ENCODE assay signal across 13 cellular contexts in genomic region chr12:19970116-19970515, GRCh38.
DNase-seq lines count a peak whose midpoint lies in the region; ATAC-seq, FAIRE-seq and TF ChIP-seq lines count a peak whose summit lies in the region.
"Had no signal": no experiment of that assay in that cellular context is flagged by ENCODE, and none has a peak within 500 bp of the region (broad histone marks: within the 10 kb centered on the region; RNA-seq: fewer than 3 reads in every experiment).

No MANE protein-coding gene starts in this region.

- TF ChIP-seq POLR2A in endothelial cell of umbilical vein (IDR thresholded peaks at IDR 0.05; ENCODE audit: low read depth, low read length): no peak

- POLR2A ChIA-PET in endothelial cell of umbilical vein (lab: Charles Lee): interaction anchor here (0.6 kb wide), 1 partner anchor 231 kb away, joined by 3 read pairs; no protein-coding TSS in a partner anchor

- H3K9ac ChIP-seq in endothelial cell of umbilical vein (replicated peaks; ENCODE audit: extremely low read depth, insufficient read depth, low read length) (peak overlapping the region; percentile 4), parathyroid adenoma (no peak overlapping the region)

- in situ Hi-C loops in HAP-1 (cut with MboI; ENCODE audit: low sequenced_read_pairs): no loop called here

- H3K4me1 Mint-ChIP-seq in activated CD4-positive, alpha-beta T cell treated with anti-CD3 and anti-CD28 coated beads, Interleukin-2, amount 10 ng/mL, durations not matched to agents 24 days and 14 days: no peaks in the 10 kb centered on the region

- H3K4me1 ChIP-seq in endothelial cell of umbilical vein (ENCODE audit: control insufficient read depth, extremely low read depth, insufficient read depth, low read length): peaks cover 31% of the 10 kb centered on the region
- H3K4me1 ChIP-seq in parathyroid adenoma: no peaks in the 10 kb centered on the region
- H3K4me1 ChIP-seq in HAP-1: no peaks in the 10 kb centered on the region
- H3K4me1 ChIP-seq: colonic mucosa had no signal

- peaks cover 4% of the 10 kb centered on the region for H3K9me3 Mint-ChIP-seq in activated CD4-positive, alpha-beta T cell treated with anti-CD3 and anti-CD28 coated beads, Interleukin-2, amount 10 ng/mL, durations not matched to agents 24 days and 14 days

- no peaks in the 10 kb centered on the region for H4K20me1 ChIP-seq in endothelial cell of umbilical vein (replicated peaks; ENCODE audit: control insufficient read depth, extremely low read depth, insufficient read depth, low read length)

- intact Hi-C loops in endothelial cell of umbilical vein (cut with micrococcal nuclease): loop anchor here (2.0 kb wide), 1 partner anchor 23 kb away; no protein-coding TSS in a partner anchor
- intact Hi-C loops in activated CD4-positive, alpha-beta T cell treated with anti-CD3 and anti-CD28 coated beads, Interleukin-2, amount 10 ng/mL, durations not matched to agents 24 days and 14 days (cut with micrococcal nuclease): no loop called here

- H2AFZ ChIP-seq in endothelial cell of umbilical vein (ENCODE audit: low read depth, low read length): no peak overlapping the region
- H2AFZ ChIP-seq in parathyroid adenoma: no peak overlapping the region

- H3K4me3 Mint-ChIP-seq in activated CD4-positive, alpha-beta T cell treated with anti-CD3 and anti-CD28 coated beads, Interleukin-2, amount 10 ng/mL, durations not matched to agents 24 days and 14 days: no peak overlapping the region

- no peaks in the 10 kb centered on the region for H3K27me3 Mint-ChIP-seq in activated CD4-positive, alpha-beta T cell treated with anti-CD3 and anti-CD28 coated beads, Interleukin-2, amount 10 ng/mL, durations not matched to agents 24 days and 14 days

- H3K27me3 ChIP-seq in endothelial cell of umbilical vein (ENCODE audit: control insufficient read depth in 2 of 2, insufficient read depth in 2 of 2, low read length in 2 of 2) (no peaks in the 10 kb centered on the region), parathyroid adenoma (ENCODE audit: control insufficient read depth, insufficient read depth, low read length) (no peaks in the 10 kb centered on the region), HAP-1 (ENCODE audit: low read depth) (no peaks in the 10 kb centered on the region)
- H3K27me3 ChIP-seq: colonic mucosa had no signal

- H3K27ac Mint-ChIP-seq in activated CD4-positive, alpha-beta T cell treated with anti-CD3 and anti-CD28 coated beads, Interleukin-2, amount 10 ng/mL, durations not matched to agents 24 days and 14 days: no peak overlapping the region

- ATAC-seq in HG02938 (IDR thresholded peaks at IDR 0.05; ENCODE audit: unreplicated experiment): no peak
- ATAC-seq: sciatic nerve had no signal

- no peak for FAIRE-seq in endothelial cell of umbilical vein (lab: Jason Lieb, UNC)

- dilution Hi-C loops in endothelial cell of umbilical vein (cut with MboI; ENCODE audit: extremely low pct_ligation_motif_present, low sequenced_read_pairs): no loop called here

- H3K9me3 ChIP-seq in endothelial cell of umbilical vein (replicated peaks; ENCODE audit: control insufficient read depth, insufficient read depth, low read length): no peaks in the 10 kb centered on the region
- no peaks in the 10 kb centered on the region for H3K9me3 ChIP-seq in parathyroid adenoma (ENCODE audit: control insufficient read depth, low read length)
- H3K9me3 ChIP-seq in HAP-1: no peaks in the 10 kb centered on the region
- H3K9me3 ChIP-seq: colonic mucosa had no signal

- CTCF ChIA-PET in endothelial cell of umbilical vein (lab: Charles Lee): interaction anchor here (0.7 to 1.9 kb wide), 7 partner anchors 12 to 407 kb away, joined by 3 to 7 read pairs (median 3); no protein-coding TSS in a partner anchor

- DNase-seq in DMS114 treated with DMSO at 0.1 percent for 48 hours (lab: John Stamatoyannopoulos, UW; ENCODE audit: unreplicated experiment) (peak; percentile 85), NCI-H446 treated with DMSO at 0.1 percent for 48 hours (lab: John Stamatoyannopoulos, UW) (peak; percentile 37), endothelial cell of umbilical vein (ENCODE audit: low read depth, low spot score) (no peak), HAP-1 (ENCODE audit: low spot score in 2 of 2) (no peak)
- DNase-seq in activated CD4-positive, alpha-beta T cell treated with anti-CD3 and anti-CD28 coated beads for 48 hours: no peak
- no peak for DNase-seq in activated CD4-positive, alpha-beta T cell treated with anti-CD3 and anti-CD28 coated beads, Interleukin-2, amount 10 ng/mL, durations not matched to agents 24 days and 14 days
- DNase-seq: activated naive CD4-positive, alpha-beta T cell treated with Interleukin-2 at 50 U/mL for 16 hours; colonic mucosa; kidney glomerular epithelial cell; NCI-H524 treated with DMSO at 0.1 percent for 48 hours had no signal

- no peaks in the 10 kb centered on the region for H3K36me3 Mint-ChIP-seq in activated CD4-positive, alpha-beta T cell treated with anti-CD3 and anti-CD28 coated beads, Interleukin-2, amount 10 ng/mL, durations not matched to agents 24 days and 14 days (ENCODE audit: low read depth)

- H3K79me2 ChIP-seq in endothelial cell of umbilical vein (ENCODE audit: control insufficient read depth, insufficient read depth, low read length) (no peaks in the 10 kb centered on the region), parathyroid adenoma (no peaks in the 10 kb centered on the region)

- no peaks in the 10 kb centered on the region for H3K9me1 ChIP-seq in endothelial cell of umbilical vein (replicated peaks; ENCODE audit: control insufficient read depth, extremely low read depth, insufficient read depth, low read length)

- no TSS peak for BruUV-seq in endothelial cell of umbilical vein (replicated peaks; lab: Mats Ljungman, UMichigan)

- H3K4me2 ChIP-seq in endothelial cell of umbilical vein (ENCODE audit: insufficient read depth, low read length) (peak overlapping the region; percentile 21), parathyroid adenoma (ENCODE audit: low read length) (peak overlapping the region; percentile 49)

- no peak for TF ChIP-seq CTCF in endothelial cell of umbilical vein (IDR thresholded peaks at IDR 0.05; ENCODE audit: extremely low read depth in 1 of 2, insufficient read depth in 1 of 2, low read depth in 1 of 2, low read length in 2 of 2)
- TF ChIP-seq CTCF in parathyroid adenoma (IDR thresholded peaks at IDR 0.05): no peak

- H3K36me3 ChIP-seq in endothelial cell of umbilical vein (ENCODE audit: control insufficient read depth in 2 of 2, extremely low read depth in 1 of 2, insufficient read depth in 2 of 2, low read length in 2 of 2) (no peaks in the 10 kb centered on the region), parathyroid adenoma (ENCODE audit: control insufficient read depth, insufficient read depth, low read length) (no peaks in the 10 kb centered on the region), HAP-1 (replicated peaks) (no peaks in the 10 kb centered on the region)
- H3K36me3 ChIP-seq: colonic mucosa had no signal

- H3K4me3 ChIP-seq in endothelial cell of umbilical vein (replicated peaks in 1 of 3; ENCODE audit: insufficient read depth in 1 of 3, low read depth in 1 of 3, low read length in 3 of 3) (no peak overlapping the region), parathyroid adenoma (ENCODE audit: low read depth, low read length) (no peak overlapping the region), HAP-1 (no peak overlapping the region)
- H3K4me3 ChIP-seq: colonic mucosa had no signal

- H3K27ac ChIP-seq in endothelial cell of umbilical vein (ENCODE audit: insufficient read depth, low read depth, low read length): peak overlapping the region; percentile 19
- no peak overlapping the region for H3K27ac ChIP-seq in parathyroid adenoma
- H3K27ac ChIP-seq: colonic mucosa had no signal

TF ChIP-seq in endothelial cell of umbilical vein, 7 proteins besides CTCF, POLR2A, EP300 and RAD21:
- TF ChIP-seq JUN (IDR thresholded peaks at IDR 0.05; ENCODE audit: borderline replicate concordance, insufficient read depth, insufficient read length, low read depth) (no peak), GATA2 (IDR thresholded peaks at IDR 0.05; ENCODE audit: insufficient read depth, insufficient read length, low read depth, low read length) (peak; percentile 73)

Comparison
In these comparisons a context has a peak if more than half of its experiments do, and no peak if none do; other contexts are left out.
1. DNase-seq: peak in DMS114 treated with DMSO at 0.1 percent for 48 hours (single experiment) and NCI-H446 treated with DMSO at 0.1 percent for 48 hours (single experiment); none in endothelial cell of umbilical vein (single experiment), HAP-1 (0 of 2), activated CD4-positive, alpha-beta T cell treated with anti-CD3 and anti-CD28 coated beads for 48 hours (single experiment) and activated CD4-positive, alpha-beta T cell treated with anti-CD3 and anti-CD28 coated beads, Interleukin-2, amount 10 ng/mL, durations not matched to agents 24 days and 14 days (single experiment).